Comparison of ENCODE assay signal across 24 cellular contexts in the genomic region with DNA sequence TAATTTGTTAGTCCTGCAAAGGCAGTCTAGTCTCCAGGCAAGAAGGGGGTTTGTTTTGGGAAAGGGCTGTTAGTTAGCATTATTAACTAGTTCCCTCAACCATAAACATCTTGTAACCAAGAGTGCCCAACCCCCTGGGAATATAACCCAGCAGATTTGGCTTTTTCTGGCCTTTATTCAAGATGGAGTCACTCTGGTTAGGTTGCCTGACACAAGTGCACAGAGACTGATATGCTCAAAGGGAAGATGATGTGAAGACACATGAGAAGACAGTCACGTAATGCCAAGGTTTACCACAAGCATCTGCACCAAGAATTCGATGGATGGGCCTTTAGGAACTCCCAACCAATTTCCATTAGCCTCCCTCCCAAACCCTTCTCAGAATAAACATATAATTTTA.
"Had no signal": no experiment of that assay in that cellular context is flagged by ENCODE, and none has a peak within 500 bp of the region (broad histone marks: within the 10 kb centered on the region; RNA-seq: fewer than 3 reads in every experiment).

No MANE protein-coding gene starts in this region.

- H3K4me3 ChIP-seq: left lung, lower lobe of right lung, right atrium auricular region, right lobe of liver, smooth muscle cell, stomach, testis, tibial artery, upper lobe of right lung had no signal

- H3K27me3 ChIP-seq: left lung, right atrium auricular region, right lobe of liver, stomach, testis, tibial artery, upper lobe of right lung had no signal

- H3K27ac ChIP-seq: left lung, lower lobe of right lung, right atrium auricular region, right lobe of liver, stomach, testis, tibial artery, upper lobe of right lung had no signal

- H3K9me3 ChIP-seq: left lung, lower lobe of right lung, right atrium auricular region, right lobe of liver, stomach, testis, tibial artery, upper lobe of right lung had no signal

- DNase-seq: hypothalamus; immature natural killer cell; kidney; left colon; left lung; lower lobe of right lung; mesenchymal stem cell; naive thymus-derived CD8-positive, alpha-beta T cell; nucleus accumbens; right lobe of liver; stimulated activated CD4-positive, alpha-beta T cell treated with anti-CD3 and anti-CD28 coated beads, Interleukin-15, amount 100 ng/mL, for 24 hours; stimulated activated CD4-positive, alpha-beta T cell treated with anti-CD3 and anti-CD28 coated beads, Interleukin-2, amount 100 ng/mL, for 24 hours; stimulated activated CD4-positive, alpha-beta T cell treated with anti-CD3 and anti-CD28 coated beads, Interleukin-4, amount 100 ng/mL, for 1 hour; stimulated activated naive B cell treated with anti-CD40 and anti-IgM and Interleukin-4, amounts not matched to agents 10 μg/mL and 1 μg/mL and 100 μg/mL, for 72 hours; stimulated activated naive CD8-positive, alpha-beta T cell treated with anti-CD3 and anti-CD28 coated beads, Interleukin-15, Interleukin-2, amounts not matched to agents 100 U/mL and 50 U/mL, for 24 hours; stomach; testis; tibial artery; trophoblast cell; upper lobe of right lung had no signal

- FAIRE-seq: islet of Langerhans, kidney, urothelium cell line had no signal

- ATAC-seq: left colon; left lung; lower lobe of right lung; naive thymus-derived CD8-positive, alpha-beta T cell; right lobe of liver; stimulated activated naive B cell treated with anti-CD40 and anti-IgM and Interleukin-4, amounts not matched to agents 10 μg/mL and 1 μg/mL and 100 μg/mL, for 72 hours; stimulated activated naive CD8-positive, alpha-beta T cell treated with anti-CD3 and anti-CD28 coated beads, Interleukin-15, Interleukin-2, amounts not matched to agents 100 U/mL and 50 U/mL, for 24 hours; upper lobe of right lung had no signal

- H3K4me2 ChIP-seq: smooth muscle cell had no signal

- H3K36me3 ChIP-seq: left lung, lower lobe of right lung, right atrium auricular region, right lobe of liver, stomach, tibial artery, upper lobe of right lung had no signal
